ENCODE assay signal across 14 cellular contexts in the genomic region with DNA sequence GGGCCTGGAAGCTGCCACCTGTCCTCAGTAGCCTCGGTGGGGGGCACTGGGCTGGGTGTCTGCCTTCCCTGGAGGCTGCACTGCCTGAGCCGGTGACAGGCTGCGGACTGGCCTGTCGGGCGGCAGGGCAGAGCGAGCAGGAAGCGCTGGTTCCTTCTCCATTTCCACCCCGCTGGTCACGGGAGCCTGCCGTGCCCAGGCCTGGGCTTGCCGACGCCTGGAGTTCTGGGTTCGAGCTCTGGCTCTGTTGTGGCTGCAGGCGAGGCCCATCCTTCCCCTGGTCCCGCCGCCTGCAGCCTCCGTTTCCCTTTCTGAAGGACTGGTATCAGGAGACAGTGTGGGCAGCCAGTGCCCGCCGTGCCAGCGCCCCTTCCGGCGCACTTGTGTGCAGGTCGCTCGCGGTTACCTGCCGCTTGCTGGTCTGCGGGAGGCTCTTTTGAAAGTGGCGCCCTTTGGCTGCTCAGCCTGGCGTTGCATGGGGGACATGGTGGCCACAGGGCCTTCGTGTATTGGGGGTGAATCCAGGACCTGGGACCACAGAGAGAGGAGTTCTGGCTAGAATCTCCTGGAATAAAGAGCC. TPM values are rescaled to one million over a fixed set of nuclear protein-coding genes. Genes with fewer than 3 reads are reported as not detected.
DNase-seq lines count a peak whose midpoint lies in the region; ATAC-seq and TF ChIP-seq lines count a peak whose summit lies in the region.
"Had no signal": no experiment of that assay in that cellular context is flagged by ENCODE, and none has a peak within 500 bp of the region (broad histone marks: within the 10 kb centered on the region; RNA-seq: fewer than 3 reads in every experiment).

No MANE protein-coding gene starts in this region.

- H3K9ac ChIP-seq in neuronal stem cell (ENCODE audit: low read depth, low read length, poor library complexity): no peak overlapping the region

- no peak overlapping the region for H4K8ac ChIP-seq in neuronal stem cell (ENCODE audit: low read depth, low read length)

- H3K4ac ChIP-seq in neuronal stem cell (ENCODE audit: low read length): peak overlapping the region; percentile 23

- TF ChIP-seq CTCF in body of pancreas (IDR thresholded peaks at IDR 0.05) (no peak), upper lobe of right lung (IDR thresholded peaks at IDR 0.05) (no peak)

- peak; percentile 4 for ATAC-seq in Right ventricle myocardium superior (ENCODE audit: poor library complexity)
- ATAC-seq in left ventricle myocardium superior: no peak
- ATAC-seq in body of pancreas: no peak
- ATAC-seq in upper lobe of right lung: peak; percentile 12
- ATAC-seq in sciatic nerve: no peak
- ATAC-seq in HG03571 (IDR thresholded peaks at IDR 0.05; ENCODE audit: unreplicated experiment): no peak
- ATAC-seq: CD8-positive, alpha-beta T cell had no signal

- H3K4me1 ChIP-seq in body of pancreas (peaks cover 82% of the 10 kb centered on the region), neuronal stem cell (ENCODE audit: control insufficient read depth in 2 of 2, insufficient read depth in 1 of 2, low read depth in 1 of 2, low read length in 2 of 2) (peaks cover under 1 to 8% of the 10 kb centered on the region in 2 donors), upper lobe of right lung (peaks cover 69% of the 10 kb centered on the region)

- H2BK5ac ChIP-seq in neuronal stem cell (ENCODE audit: low read length): no peak overlapping the region

- no peak overlapping the region for H3K4me3 ChIP-seq in body of pancreas
- H3K4me3 ChIP-seq in neuronal stem cell (ENCODE audit: low read length in 2 of 2): no peak overlapping the region
- no peak overlapping the region for H3K4me3 ChIP-seq in upper lobe of right lung
- H3K4me3 ChIP-seq: testis had no signal

- peak overlapping the region; percentile 38 for H3K14ac ChIP-seq in neuronal stem cell (ENCODE audit: low read length)

- H3K9me3 ChIP-seq in body of pancreas (no peaks in the 10 kb centered on the region), neuronal stem cell (replicated peaks in 1 of 2; ENCODE audit: control insufficient read depth in 2 of 2, insufficient read depth in 1 of 2, low read depth in 1 of 2, low read length in 2 of 2) (no peaks in the 10 kb centered on the region), upper lobe of right lung (no peaks in the 10 kb centered on the region)
- H3K9me3 ChIP-seq: testis had no signal

- no peak for TF ChIP-seq POLR2A in body of pancreas (IDR thresholded peaks at IDR 0.05)

- peak overlapping the region in 3 of 4 donors; percentile 8 to 47 (median 24) for H3K27ac ChIP-seq in body of pancreas
- no peak overlapping the region for H3K27ac ChIP-seq in neuronal stem cell (replicated peaks; ENCODE audit: low read length)
- peak overlapping the region; percentile 24 for H3K27ac ChIP-seq in upper lobe of right lung
- H3K27ac ChIP-seq: testis had no signal

- 74 to 96% methylated on average over 22 to 24 of the region's 30 CpGs for WGBS in body of pancreas, 2 donors
- no CpG with 5 or more reads among the region's 30 CpGs for WGBS in neuronal stem cell (ENCODE audit: extremely low coverage in 2 of 2, insufficient read length in 2 of 2, insufficient replicate concordance in 1 of 2), 2 donors

- intact Hi-C loops in Right ventricle myocardium superior (cut with DNase I) (no loop called here), left ventricle myocardium superior (cut with micrococcal nuclease) (no loop called here), body of pancreas (cut with DNase I) (no loop called here), upper lobe of right lung (cut with DNase I) (no loop called here), sciatic nerve (cut with DNase I) (no loop called here)

- no peaks in the 10 kb centered on the region for H3K36me3 ChIP-seq in body of pancreas (replicated peaks in 1 of 2; ENCODE audit: insufficient read depth in 1 of 2, low read depth in 2 of 2)
- H3K36me3 ChIP-seq in neuronal stem cell (replicated peaks in 1 of 2; ENCODE audit: control insufficient read depth in 2 of 2, insufficient read depth in 2 of 2, low read length in 2 of 2): no peaks in the 10 kb centered on the region
- no peaks in the 10 kb centered on the region for H3K36me3 ChIP-seq in upper lobe of right lung

- peak overlapping the region; percentile 49 for H2BK15ac ChIP-seq in neuronal stem cell (ENCODE audit: low read length)

- no peak overlapping the region for H3K4me2 ChIP-seq in neuronal stem cell (ENCODE audit: insufficient read depth, low read length, poor library complexity, severe bottlenecking)

- H2BK12ac ChIP-seq in neuronal stem cell (ENCODE audit: low read length): no peak overlapping the region

- H2BK120ac ChIP-seq in neuronal stem cell (ENCODE audit: low read depth, low read length): peak overlapping the region; percentile 87

- H3K27me3 ChIP-seq in body of pancreas (no peaks in the 10 kb centered on the region), neuronal stem cell (ENCODE audit: control insufficient read depth in 3 of 3, insufficient read depth in 3 of 3, low read depth in 1 of 3, low read length in 3 of 3) (no peaks in the 10 kb centered on the region), upper lobe of right lung (no peaks in the 10 kb centered on the region)
- H3K27me3 ChIP-seq: testis had no signal

- peak overlapping the region; percentile 80 for H3K23ac ChIP-seq in neuronal stem cell (ENCODE audit: low read depth, low read length, poor library complexity)

- peak overlapping the region; percentile 74 for H3K18ac ChIP-seq in neuronal stem cell (ENCODE audit: low read length)

- no peak overlapping the region for H2AFZ ChIP-seq in neuronal stem cell (ENCODE audit: low read length)

- H2AK5ac ChIP-seq in neuronal stem cell (ENCODE audit: low read depth, low read length): peak overlapping the region; percentile 90

- H4K91ac ChIP-seq in neuronal stem cell (ENCODE audit: low read depth, low read length, poor library complexity): no peak overlapping the region

- H3K79me1 ChIP-seq in neuronal stem cell (ENCODE audit: low read depth, low read length): peaks cover 48% of the 10 kb centered on the region

- DNase-seq in Right ventricle myocardium superior (no peak), left ventricle myocardium superior (no peak), body of pancreas (peak in 1 of 4 donors; percentile 33), neuronal stem cell (ENCODE audit: low spot score) (no peak), upper lobe of right lung (no peak), KG1 (lab: John Stamatoyannopoulos, UW) (no peak), sciatic nerve (ENCODE audit: low spot score) (no peak)
- DNase-seq: activated CD4-positive, alpha-beta T cell treated with anti-CD3 and anti-CD28 coated beads for 48 hours; CD8-positive, alpha-beta T cell; NCI-H1092 treated with DMSO at 0.1 percent for 48 hours; NCI-H526 treated with DMSO at 0.1 percent for 48 hours; stimulated activated CD8-positive, alpha-beta memory T cell treated with anti-CD3 and anti-CD28 coated beads, Interleukin-4, amount 100 ng/mL, for 48 hours had no signal

RNA-seq across cellular contexts. Expression of a gene that starts 34.0 kb away (rescaled TPM):
- total RNA-seq in Right ventricle myocardium superior (89.0 TPM), left ventricle myocardium superior (90.8 TPM), body of pancreas (10 to 100 TPM; 31.4 to 41.9 TPM), upper lobe of right lung (80.6 TPM), sciatic nerve (78.1 TPM)
- polyA plus RNA-seq in neuronal stem cell (2013, experiment 1 of 2): 36.1 TPM
- polyA plus RNA-seq in neuronal stem cell (2013, experiment 2 of 2): 36.3 TPM

Comparison
In these comparisons a context has a peak if more than half of its experiments do, and no peak if none do; other contexts are left out.
1. ATAC-seq: peak in Right ventricle myocardium superior (single experiment) and upper lobe of right lung (single experiment); none in left ventricle myocardium superior (single experiment), body of pancreas (single experiment), sciatic nerve (single experiment) and HG03571 (single experiment).